Comparison of ENCODE assay signal across 14 cellular contexts in genomic region chr15:62135532-62136134, GRCh38. TPM values are rescaled to one million over a fixed set of nuclear protein-coding genes. Genes with fewer than 3 reads are reported as not detected.
DNase-seq lines count a peak whose midpoint lies in the region; ATAC-seq, FAIRE-seq and TF ChIP-seq lines count a peak whose summit lies in the region.
"Had no signal": no experiment of that assay in that cellular context is flagged by ENCODE, and none has a peak within 500 bp of the region (broad histone marks: within the 10 kb centered on the region; RNA-seq: fewer than 3 reads in every experiment).

No MANE protein-coding gene starts in this region.

- H2BK120ac ChIP-seq in mesendoderm (ENCODE audit: low read depth, low read length) = no peak overlapping the region

- H3K4me1 Mint-ChIP-seq in natural killer cell = no peaks in the 10 kb centered on the region
- H3K4me1 Mint-ChIP-seq: activated naive CD8-positive, alpha-beta T cell treated with anti-CD3 and anti-CD28 coated beads, Interleukin-2, amount 50 U/mL, for 24 hours had no signal

- no peak for FAIRE-seq in HepG2 (lab: Jason Lieb, UNC)

- POLR2A ChIA-PET in HepG2 (lab: Yijun Ruan, JAX) = no interaction called here

- 35% methylated on average over 9 of the region's 9 CpGs for WGBS in liver
- WGBS in HepG2 (ENCODE audit: low lambda C conversion rate) = 7% methylated on average over 8 of the region's 9 CpGs
- WGBS in mesendoderm (ENCODE audit: extremely low coverage, insufficient coverage, low lambda C conversion rate) = no CpG with 5 or more reads among the region's 9 CpGs

- no peak overlapping the region for H3K18ac ChIP-seq in mesendoderm (ENCODE audit: low read length)

- H3K9ac ChIP-seq in liver (ENCODE audit: low read depth in 1 of 2, low read length in 2 of 2) = no peak overlapping the region
- no peak overlapping the region for H3K9ac ChIP-seq in HepG2 (ENCODE audit: insufficient read depth, low read depth, low read length)
- H3K9ac ChIP-seq in mesendoderm (ENCODE audit: low read length) = no peak overlapping the region

- in situ Hi-C loops in HepG2 (cut with HindIII; ENCODE audit: extremely low pct_ligation_motif_present, low pct_unique_long_range_greater_than_20kb) = no loop called here

- H3K9me3 Mint-ChIP-seq in natural killer cell = no peaks in the 10 kb centered on the region
- H3K9me3 Mint-ChIP-seq: activated naive CD8-positive, alpha-beta T cell treated with anti-CD3 and anti-CD28 coated beads, Interleukin-2, amount 50 U/mL, for 24 hours had no signal

- H3K4me3 Mint-ChIP-seq in natural killer cell = no peak overlapping the region
- H3K4me3 Mint-ChIP-seq: activated naive CD8-positive, alpha-beta T cell treated with anti-CD3 and anti-CD28 coated beads, Interleukin-2, amount 50 U/mL, for 24 hours; T-helper 17 cell had no signal

- H3K79me1 ChIP-seq in mesendoderm (ENCODE audit: low read length) = no peaks in the 10 kb centered on the region

- no peaks in the 10 kb centered on the region for H3K79me2 ChIP-seq in HepG2 (ENCODE audit: insufficient read depth, low read length)
- no peaks in the 10 kb centered on the region for H3K79me2 ChIP-seq in mesendoderm (ENCODE audit: control insufficient read depth, insufficient read depth, low read length)

- no peak for TF ChIP-seq EP300 in HepG2 (IDR thresholded peaks at IDR 0.05; ENCODE audit: low read depth in 2 of 2, low read length in 2 of 2)
- TF ChIP-seq EP300 in HepG2 (CRISPR knock-in tag; IDR thresholded peaks at IDR 0.05; ENCODE audit: borderline replicate concordance) = no peak

- no TSS peak for BruUV-seq in HepG2 (replicated peaks; lab: Mats Ljungman, UMichigan)

- H3K27ac Mint-ChIP-seq in natural killer cell = no peak overlapping the region
- H3K27ac Mint-ChIP-seq: activated naive CD8-positive, alpha-beta T cell treated with anti-CD3 and anti-CD28 coated beads, Interleukin-2, amount 50 U/mL, for 24 hours; T-helper 17 cell had no signal

- peaks cover 15 to 19% of the 10 kb centered on the region in 2 donors for H3K27me3 Mint-ChIP-seq in natural killer cell (ENCODE audit: low read depth in 2 of 2)
- H3K27me3 Mint-ChIP-seq: T-helper 17 cell had no signal

- H2AK5ac ChIP-seq in mesendoderm (ENCODE audit: low read length) = no peak overlapping the region

- no peak overlapping the region for H2BK15ac ChIP-seq in mesendoderm (replicated peaks; ENCODE audit: low read depth)

- intact Hi-C loops in HepG2 (cut with micrococcal nuclease; ENCODE audit: unreplicated experiment) = no loop called here
- intact Hi-C loops in natural killer cell (cut with micrococcal nuclease) = no loop called here

- H3K27me3 ChIP-seq in liver (ENCODE audit: control insufficient read depth in 4 of 4, insufficient read depth in 4 of 4, low read length in 3 of 4) (no peaks in the 10 kb centered on the region), HepG2 (ENCODE audit: control insufficient read depth in 1 of 2, insufficient read depth in 2 of 2, low read length in 2 of 2) (peaks cover 0 to 7% of the 10 kb centered on the region in 2 experiments; a peak in 2 of 5 replicates), mesendoderm (ENCODE audit: insufficient read depth, low read length, poor library complexity) (no peaks in the 10 kb centered on the region)

- no peak overlapping the region for H4K5ac ChIP-seq in mesendoderm (ENCODE audit: low read length)

- no peak overlapping the region for H3K56ac ChIP-seq in mesendoderm (ENCODE audit: low read length)

- H2AFZ ChIP-seq in HepG2 (ENCODE audit: low read length) = no peak overlapping the region

- no peak for TF ChIP-seq RAD21 in liver (IDR thresholded peaks at IDR 0.05)
- no peak for TF ChIP-seq RAD21 in HepG2 (CRISPR knock-in tag; IDR thresholded peaks at IDR 0.05)

- CTCF ChIA-PET in HepG2 (lab: Yijun Ruan, JAX; ENCODE audit: low intra/inter-chr PET ratio, low total read pairs) = no interaction called here

- H3K23ac ChIP-seq in mesendoderm (ENCODE audit: low read length) = peak overlapping the region; percentile 2

- H4K20me1 ChIP-seq in HepG2 (ENCODE audit: insufficient read depth, low read length) = no peaks in the 10 kb centered on the region

- H3K36me3 ChIP-seq in liver (ENCODE audit: control insufficient read depth in 4 of 4, insufficient read depth in 3 of 4, low read depth in 1 of 4, low read length in 3 of 4) = no peaks in the 10 kb centered on the region
- H3K36me3 ChIP-seq in HepG2 (replicated peaks in 1 of 2; ENCODE audit: control insufficient read depth in 1 of 2, insufficient read depth in 2 of 2, low read length in 2 of 2) = no peaks in the 10 kb centered on the region
- no peaks in the 10 kb centered on the region for H3K36me3 ChIP-seq in mesendoderm (ENCODE audit: control insufficient read depth, insufficient read depth, low read length)

- H3K4ac ChIP-seq in mesendoderm (ENCODE audit: low read depth, low read length) = no peak overlapping the region

- no peak for TF ChIP-seq POLR2A in HepG2 (IDR thresholded peaks at IDR 0.05; ENCODE audit: insufficient read depth in 1 of 2, low read depth in 2 of 2, low read length in 2 of 2)

- H3K9me3 ChIP-seq in liver (ENCODE audit: control insufficient read depth in 4 of 4, low read length in 3 of 4) (no peaks in the 10 kb centered on the region), HepG2 (ENCODE audit: low read length) (no peaks in the 10 kb centered on the region)

- no peaks in the 10 kb centered on the region for H3K36me3 Mint-ChIP-seq in natural killer cell

- ATAC-seq in HepG2 (no peak), natural killer cell (no peak)
- ATAC-seq: activated naive CD8-positive, alpha-beta T cell treated with anti-CD3 and anti-CD28 coated beads, Interleukin-2, amount 50 U/mL, for 24 hours; stimulated activated naive CD8-positive, alpha-beta T cell treated with anti-CD3 and anti-CD28 coated beads, Interleukin-15, Interleukin-2, amounts not matched to agents 100 U/mL and 50 U/mL, for 24 hours; T-helper 17 cell had no signal

- H3K27ac ChIP-seq in liver (ENCODE audit: low read depth in 1 of 2, low read length in 2 of 2) (peak overlapping the region; percentile 79 to 82), HepG2 (ENCODE audit: extremely low read length, insufficient read depth, low read length) (no peak overlapping the region), mesendoderm (ENCODE audit: low read depth, low read length) (no peak overlapping the region)

- H4K8ac ChIP-seq in mesendoderm (ENCODE audit: low read depth, low read length) = no peak overlapping the region

- H3K4me2 ChIP-seq in HepG2 (ENCODE audit: low read depth, low read length) = no peak overlapping the region
- no peak overlapping the region for H3K4me2 ChIP-seq in mesendoderm (ENCODE audit: low read length)

- TF ChIP-seq CTCF in liver (IDR thresholded peaks at IDR 0.05; ENCODE audit: low read depth, low read length, missing input control) (no peak), HepG2 (CRISPR knock-in tag; IDR thresholded peaks at IDR 0.05) (no peak), choroid plexus epithelial cell (conservative IDR thresholded peaks at IDR 0.05; ENCODE audit: low read depth, low read length) (no peak), natural killer cell (IDR thresholded peaks at IDR 0.05) (no peak)

- H3K4me1 ChIP-seq in liver (ENCODE audit: control insufficient read depth in 4 of 4, insufficient read depth in 4 of 4, low read length in 3 of 4) (peaks cover 0 to 18% (median 7%) of the 10 kb centered on the region in 4 donors), HepG2 (ENCODE audit: insufficient read depth, low read length) (peaks cover 8% of the 10 kb centered on the region), mesendoderm (ENCODE audit: control insufficient read depth, low read depth, low read length) (no peaks in the 10 kb centered on the region)

- no peak for DNase-seq in HepG2 (ENCODE audit: low spot score)
- peak; percentile 57 for DNase-seq in choroid plexus epithelial cell (ENCODE audit: low read depth)
- DNase-seq in mesendoderm = no peak
- DNase-seq in GM19240 (ENCODE audit: insufficient read length, low spot score) = no peak
- DNase-seq in stimulated activated CD4-positive, alpha-beta T cell treated with anti-CD3 and anti-CD28 coated beads, Interleukin-15, amount 100 ng/mL, for 24 hours = no peak
- DNase-seq in NCI-H526 (lab: John Stamatoyannopoulos, UW) = no peak
- DNase-seq in natural killer cell = no peak
- DNase-seq: activated CD8-positive, alpha-beta memory T cell treated with anti-CD3 and anti-CD28 coated beads for 24 hours; activated naive CD8-positive, alpha-beta T cell treated with anti-CD3 and anti-CD28 coated beads, Interleukin-2, amount 50 U/mL, for 24 hours; DMS79 treated with DMSO at 0.1 percent for 48 hours; stimulated activated CD4-positive, alpha-beta T cell treated with anti-CD3 and anti-CD28 coated beads, Interleukin-4, amount 100 ng/mL, for 1 hour; stimulated activated naive CD8-positive, alpha-beta T cell treated with anti-CD3 and anti-CD28 coated beads, Interleukin-15, Interleukin-2, amounts not matched to agents 100 U/mL and 50 U/mL, for 24 hours; T-helper 17 cell had no signal

- H2BK5ac ChIP-seq in mesendoderm (ENCODE audit: low read length) = no peak overlapping the region

- H3K4me3 ChIP-seq in liver (ENCODE audit: low read depth in 1 of 3, low read length in 3 of 3) (no peak overlapping the region), HepG2 (replicated peaks in 1 of 3; ENCODE audit: insufficient read depth in 1 of 3, low read depth in 2 of 3, low read length in 3 of 3) (no peak overlapping the region), choroid plexus epithelial cell (ENCODE audit: low read depth, low read length) (no peak overlapping the region), mesendoderm (ENCODE audit: low read length) (no peak overlapping the region)

RNA-seq across cellular contexts. Expression of gene C2CD4B, which starts 29.5 kb away (rescaled TPM):
- total RNA-seq in liver (1 to 10 TPM in 1 of 2 donors, under 1 TPM in 1; 0.59 to 1.8 TPM), HepG2 (2016; rRNA removed; fragmentation: Illumina TruSeq; extraction: Trizol) (not detected in 2 replicates), natural killer cell (under 1 TPM in 1 of 3 donors, not detected in 2; 0.75 TPM)
- polyA plus RNA-seq in liver (under 1 TPM; 0.17 to 0.74 TPM), HepG2 (2011; rRNA removed) (not detected in 2 replicates)
- total RNA-seq in HepG2 (2016; cell fraction: cytosol; rRNA removed; fragmentation: Illumina TruSeq; extraction: Trizol; ENCODE audit: low read depth) = not detected in 2 replicates
- not detected in 2 replicates for total RNA-seq in HepG2 (2016; cell fraction: insoluble cytoplasmic fraction; rRNA removed; fragmentation: Illumina TruSeq; extraction: Trizol)
- total RNA-seq in HepG2 (2016; cell fraction: membrane; rRNA removed; fragmentation: Illumina TruSeq; extraction: Trizol) = not detected in 2 replicates
- not detected in 2 replicates for total RNA-seq in HepG2 (2016; cell fraction: nucleus; rRNA removed; fragmentation: Illumina TruSeq; extraction: Trizol)
- not detected in 2 replicates for polyA plus RNA-seq in HepG2 (2011; cell fraction: cytosol; rRNA removed)
- not detected in 2 replicates for polyA plus RNA-seq in HepG2 (2011; cell fraction: nucleus; rRNA removed)
- polyA plus RNA-seq in HepG2 (2012) = not detected in 2 replicates
- polyA plus RNA-seq in HepG2 (2016; cell fraction: cytosol; fragmentation: Illumina TruSeq; extraction: Trizol; ENCODE audit: low read depth) = not detected in 2 replicates
- not detected in 2 replicates for polyA plus RNA-seq in HepG2 (2016; cell fraction: insoluble cytoplasmic fraction; fragmentation: Illumina TruSeq; extraction: Trizol; ENCODE audit: low read depth)
- polyA plus RNA-seq in HepG2 (2016; cell fraction: membrane; fragmentation: Illumina TruSeq; extraction: Trizol; ENCODE audit: low read depth) = not detected in 2 replicates
- not detected in 2 replicates for polyA plus RNA-seq in HepG2 (2016; cell fraction: nucleus; fragmentation: Illumina TruSeq; extraction: Trizol; ENCODE audit: insufficient read depth, low read depth)
- polyA minus RNA-seq in HepG2 (2011; rRNA and poly(A)+ RNA removed; ENCODE audit: low replicate concordance) = not detected in 2 replicates
- polyA minus RNA-seq in HepG2 (2011; cell fraction: cytosol; rRNA and poly(A)+ RNA removed) = not detected in 2 replicates
- polyA minus RNA-seq in HepG2 (2011; cell fraction: nucleus; rRNA and poly(A)+ RNA removed) = not detected in 2 replicates
- 0.42 TPM for polyA plus RNA-seq in mesendoderm (2013, experiment 1 of 2)
- 0.29 TPM for polyA plus RNA-seq in mesendoderm (2013, experiment 2 of 2)

Comparison
In these comparisons a context has a peak if more than half of its experiments do, and no peak if none do; other contexts are left out.
1. H3K27ac ChIP-seq: peak in liver (2 of 2); none in HepG2 (single experiment) and mesendoderm (single experiment).